8 cellular contexts compared by ENCODE assay signal in genomic region chr17:75036643-75037268, GRCh38. TPM values are rescaled to one million over a fixed set of nuclear protein-coding genes. Genes with fewer than 3 reads are reported as not detected.
DNase-seq lines count a peak whose midpoint lies in the region; ATAC-seq and TF ChIP-seq lines count a peak whose summit lies in the region.

No MANE protein-coding gene starts in this region.

- no peaks in the 10 kb centered on the region for H3K27me3 ChIP-seq in CD8-positive, alpha-beta memory T cell (ENCODE audit: insufficient read depth, low read length, poor library complexity, severe bottlenecking)
- H3K27me3 ChIP-seq in foreskin keratinocyte = no peaks in the 10 kb centered on the region
- no peaks in the 10 kb centered on the region for H3K27me3 ChIP-seq in aorta (ENCODE audit: control insufficient read depth in 1 of 2, insufficient read depth in 2 of 2, low read length in 1 of 2)

- CTCF ChIA-PET in CD8-positive, alpha-beta memory T cell (lab: Charles Lee) = interaction anchor here (0.8 to 3.4 kb wide), 4 partner anchors 10 to 75 kb away, joined by 3 to 10 read pairs (median 4); partner anchors contain the start of genes ATP5PD and KCTD2

- H3K36me3 ChIP-seq in CD8-positive, alpha-beta memory T cell (ENCODE audit: insufficient read depth, low read length) = peaks cover 26% of the 10 kb centered on the region
- H3K36me3 ChIP-seq in aorta (ENCODE audit: control insufficient read depth in 1 of 2, insufficient read depth in 2 of 2, low read length in 1 of 2) = peaks cover 0 to 3% of the 10 kb centered on the region in 2 donors

- no peak for TF ChIP-seq CTCF in foreskin keratinocyte (conservative IDR thresholded peaks at IDR 0.05)

- peaks cover 5 to 35% (median 10%) of the 10 kb centered on the region in 3 donors for H3K36me3 Mint-ChIP-seq in CD8-positive, alpha-beta memory T cell
- H3K36me3 Mint-ChIP-seq in activated T-cell treated with anti-CD3 and anti-CD28 coated beads, Interleukin-2, amount 50 U/mL, for 72 hours (ENCODE audit: insufficient read depth in 2 of 2) = peaks cover 5 to 12% of the 10 kb centered on the region in 2 donors

- H3K4me3 Mint-ChIP-seq in CD8-positive, alpha-beta memory T cell = peak overlapping the region; percentile 61 to 93 (median 83)
- peak overlapping the region; percentile 82 to 89 for H3K4me3 Mint-ChIP-seq in activated T-cell treated with anti-CD3 and anti-CD28 coated beads, Interleukin-2, amount 50 U/mL, for 72 hours

- H3K27ac Mint-ChIP-seq in CD8-positive, alpha-beta memory T cell = peak overlapping the region; percentile 96 to 99 (median 98)
- peak overlapping the region; percentile 84 for H3K27ac Mint-ChIP-seq in activated T-cell treated with anti-CD3 and anti-CD28 coated beads, Interleukin-2, amount 50 U/mL, for 72 hours

- DNase-seq in CD8-positive, alpha-beta memory T cell = peak; percentile 76 to 96 (median 93)
- DNase-seq in NCI-H510A (lab: John Stamatoyannopoulos, UW) = peak; percentile 52
- peak; percentile 76 to 77 for DNase-seq in activated T-cell treated with anti-CD3 and anti-CD28 coated beads, Interleukin-2, amount 50 U/mL, for 72 hours
- DNase-seq in foreskin keratinocyte = peak; percentile 59 to 81
- DNase-seq in putamen (ENCODE audit: low spot score) = peak; percentile 50
- peak; percentile 91 to 93 for DNase-seq in aorta
- DNase-seq in globus pallidus (ENCODE audit: low spot score) = no peak
- DNase-seq in DMS114 treated with DMSO at 0.1 percent for 48 hours (lab: John Stamatoyannopoulos, UW; ENCODE audit: unreplicated experiment) = no peak

- peaks cover 0 to 16% of the 10 kb centered on the region in 2 donors for H3K27me3 Mint-ChIP-seq in CD8-positive, alpha-beta memory T cell
- no peaks in the 10 kb centered on the region for H3K27me3 Mint-ChIP-seq in activated T-cell treated with anti-CD3 and anti-CD28 coated beads, Interleukin-2, amount 50 U/mL, for 72 hours (ENCODE audit: low read depth)

- H3K4me1 Mint-ChIP-seq in CD8-positive, alpha-beta memory T cell = peaks cover 42 to 60% (median 56%) of the 10 kb centered on the region in 3 donors
- H3K4me1 Mint-ChIP-seq in activated T-cell treated with anti-CD3 and anti-CD28 coated beads, Interleukin-2, amount 50 U/mL, for 72 hours (ENCODE audit: low read depth) = peaks cover 49% of the 10 kb centered on the region

- H3K27ac ChIP-seq in CD8-positive, alpha-beta memory T cell (ENCODE audit: low read depth, low read length) = peak overlapping the region; percentile 71
- H3K27ac ChIP-seq in foreskin keratinocyte = peak overlapping the region; percentile 63
- no peak overlapping the region for H3K27ac ChIP-seq in aorta (ENCODE audit: low read depth in 1 of 2, low read length in 2 of 2)

- H3K9me3 ChIP-seq in CD8-positive, alpha-beta memory T cell (ENCODE audit: low read length) = no peaks in the 10 kb centered on the region
- H3K9me3 ChIP-seq in aorta (ENCODE audit: control insufficient read depth, low read length) = no peaks in the 10 kb centered on the region

- peaks cover 0 to 6% (median 0%) of the 10 kb centered on the region in 5 donors for H3K9me3 Mint-ChIP-seq in CD8-positive, alpha-beta memory T cell
- H3K9me3 Mint-ChIP-seq in activated T-cell treated with anti-CD3 and anti-CD28 coated beads, Interleukin-2, amount 50 U/mL, for 72 hours = no peaks in the 10 kb centered on the region

- H3K4me1 ChIP-seq in CD8-positive, alpha-beta memory T cell (ENCODE audit: insufficient read depth, low read length) = peaks cover 50% of the 10 kb centered on the region
- H3K4me1 ChIP-seq in foreskin keratinocyte = peaks cover 2% of the 10 kb centered on the region
- no peaks in the 10 kb centered on the region for H3K4me1 ChIP-seq in aorta (ENCODE audit: control insufficient read depth in 1 of 2, insufficient read depth in 2 of 2, low read length in 2 of 2)

- 83 to 85% methylated on average over 27 of the region's 27 CpGs for WGBS in aorta, 2 donors

- POLR2A ChIA-PET in CD8-positive, alpha-beta memory T cell (lab: Charles Lee) = interaction anchor here (1.0 kb wide), 1 partner anchor 73 kb away, joined by 3 read pairs; the partner anchor contains the start of gene ARMC7

- intact Hi-C loops in aorta (cut with DNase I) = no loop called here

- H3K4me3 ChIP-seq in CD8-positive, alpha-beta memory T cell (ENCODE audit: low read length) = peak overlapping the region; percentile 39
- no peak overlapping the region for H3K4me3 ChIP-seq in aorta (ENCODE audit: low read length in 2 of 2)

- peak; percentile 47 to 70 for ATAC-seq in activated T-cell treated with anti-CD3 and anti-CD28 coated beads, Interleukin-2, amount 50 U/mL, for 72 hours (replicated peaks in 1 of 2)
- peak; percentile 22 for ATAC-seq in foreskin keratinocyte
- ATAC-seq in aorta (ENCODE audit: low FRiP score) = peak; percentile 11

RNA-seq across cellular contexts. Expression of gene ATP5PD, which starts 10.0 kb away (rescaled TPM):
- total RNA-seq in CD8-positive, alpha-beta memory T cell = 100 to 1,000 TPM; 179 to 198 TPM
- 345 TPM for polyA plus RNA-seq in CD8-positive, alpha-beta memory T cell
- total RNA-seq in activated T-cell treated with anti-CD3 and anti-CD28 coated beads, Interleukin-2, amount 50 U/mL, for 72 hours = 100 to 1,000 TPM; 125 to 147 TPM
- total RNA-seq in foreskin keratinocyte (318 and 323 TPM in 2 replicates), aorta (100 to 1,000 TPM; 136 to 149 TPM)
- polyA plus RNA-seq in foreskin keratinocyte (425 and 434 TPM in 2 replicates), aorta (100 to 1,000 TPM; 349 to 520 TPM)

RNA-seq across cellular contexts. Expression of gene KCTD2, which starts 10.3 kb away (rescaled TPM):
- total RNA-seq in CD8-positive, alpha-beta memory T cell = 10 to 100 TPM; 22.2 to 23.8 TPM
- polyA plus RNA-seq in CD8-positive, alpha-beta memory T cell = 8.0 TPM
- total RNA-seq in activated T-cell treated with anti-CD3 and anti-CD28 coated beads, Interleukin-2, amount 50 U/mL, for 72 hours = 10 to 100 TPM; 21.4 to 24.1 TPM
- total RNA-seq in foreskin keratinocyte (11.6 and 12.7 TPM in 2 replicates), aorta (10 to 100 TPM; 21.4 to 26.4 TPM)
- polyA plus RNA-seq in foreskin keratinocyte (7.3 and 7.7 TPM in 2 replicates), aorta (10 to 100 TPM; 13.9 to 14.9 TPM)

RNA-seq across cellular contexts. Expression of gene MRPL58, which starts 24.3 kb away (rescaled TPM):
- total RNA-seq in CD8-positive, alpha-beta memory T cell = 10 to 100 TPM; 65.5 to 68.8 TPM
- polyA plus RNA-seq in CD8-positive, alpha-beta memory T cell = 48.0 TPM
- 10 to 100 TPM; 39.1 to 50.6 TPM for total RNA-seq in activated T-cell treated with anti-CD3 and anti-CD28 coated beads, Interleukin-2, amount 50 U/mL, for 72 hours
- 56.2 and 65.9 TPM in 2 replicates for total RNA-seq in foreskin keratinocyte
- polyA plus RNA-seq in foreskin keratinocyte = 79.6 and 87.4 TPM in 2 replicates
- 10 to 100 TPM; 16.6 to 17.4 TPM for total RNA-seq in aorta
- polyA plus RNA-seq in aorta = 10 to 100 TPM; 25.2 to 31.2 TPM

RNA-seq across cellular contexts. Expression of gene CDR2L, which starts 49.3 kb away (rescaled TPM):
- total RNA-seq in CD8-positive, alpha-beta memory T cell = 1 to 10 TPM; 1.5 to 1.7 TPM
- 0.06 TPM for polyA plus RNA-seq in CD8-positive, alpha-beta memory T cell
- under 1 TPM; 0.56 to 0.72 TPM for total RNA-seq in activated T-cell treated with anti-CD3 and anti-CD28 coated beads, Interleukin-2, amount 50 U/mL, for 72 hours
- total RNA-seq in foreskin keratinocyte (9.7 and 10.1 TPM in 2 replicates), aorta (10 to 100 TPM; 20.2 to 23.6 TPM)
- polyA plus RNA-seq in foreskin keratinocyte (8.2 and 8.6 TPM in 2 replicates), aorta (1 to 10 TPM; 5.8 to 7.4 TPM)

RNA-seq across cellular contexts. Expression of gene SLC16A5, which starts 51.0 kb away (rescaled TPM):
- 1 to 10 TPM; 1.3 to 1.9 TPM for total RNA-seq in CD8-positive, alpha-beta memory T cell
- 0.82 TPM for polyA plus RNA-seq in CD8-positive, alpha-beta memory T cell
- total RNA-seq in activated T-cell treated with anti-CD3 and anti-CD28 coated beads, Interleukin-2, amount 50 U/mL, for 72 hours = 1 to 10 TPM; 7.5 to 9.8 TPM
- total RNA-seq in foreskin keratinocyte (3.2 and 3.4 TPM in 2 replicates), aorta (10 to 100 TPM in 1 of 2 donors, 1 to 10 TPM in 1; 5.6 to 11.4 TPM)
- polyA plus RNA-seq in foreskin keratinocyte (2.0 and 2.2 TPM in 2 replicates), aorta (1 to 10 TPM; 7.8 to 7.9 TPM)

Comparison
In these comparisons a context has a peak if more than half of its experiments do, and no peak if none do; other contexts are left out.
1. DNase-seq: peak in CD8-positive, alpha-beta memory T cell (5 of 5), NCI-H510A (single experiment), activated T-cell treated with anti-CD3 and anti-CD28 coated beads, Interleukin-2, amount 50 U/mL, for 72 hours (2 of 2), foreskin keratinocyte (2 of 2), putamen (single experiment) and aorta (2 of 2); none in globus pallidus (single experiment) and DMS114 treated with DMSO at 0.1 percent for 48 hours (single experiment).
2. H3K27ac ChIP-seq: peak in CD8-positive, alpha-beta memory T cell (single experiment) and foreskin keratinocyte (single experiment); none in aorta (0 of 2).
3. Peak in every context shown above with its lines, with median percentiles within 50 percentile points of each other: ATAC-seq.